Comparison of ENCODE assay signal across 9 cellular contexts in the genomic region with DNA sequence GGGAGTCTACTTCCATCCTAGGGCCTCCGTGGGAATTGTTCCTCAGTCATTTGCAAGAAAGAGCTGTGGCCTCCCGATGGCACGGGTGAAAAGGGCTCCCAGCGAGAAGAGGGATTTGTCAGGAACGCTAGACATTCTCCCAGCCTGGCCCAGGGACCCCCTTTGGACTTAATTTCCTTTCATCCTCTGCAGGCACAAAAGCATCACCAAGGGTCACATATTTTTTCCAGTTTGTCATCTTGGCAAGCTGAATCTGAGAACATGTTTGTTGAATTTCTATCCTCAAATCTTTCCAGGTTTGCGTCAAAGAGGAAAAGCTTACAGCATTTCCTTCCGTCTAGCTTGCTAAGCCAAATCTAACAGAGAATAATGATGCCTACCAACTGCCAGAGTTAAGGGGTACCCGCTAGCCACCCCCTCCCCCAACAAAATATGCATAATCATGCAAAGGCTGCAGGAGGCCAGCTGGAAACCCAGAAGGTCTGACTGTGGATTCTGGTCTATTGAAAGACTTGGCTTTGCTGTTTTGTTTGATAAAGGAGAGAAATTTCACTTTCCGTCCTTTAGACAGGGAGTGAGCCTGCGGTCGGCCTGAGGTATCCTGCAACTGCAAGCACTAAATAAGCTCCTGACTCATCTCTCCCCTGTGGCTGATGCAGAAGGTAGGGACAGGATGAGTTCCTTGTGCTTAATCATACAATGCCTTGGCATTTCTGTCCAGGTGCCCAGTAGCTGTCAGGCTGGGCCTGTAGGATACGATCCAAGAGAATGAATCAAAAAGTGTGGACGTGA. TPM values are rescaled to one million over a fixed set of nuclear protein-coding genes. Genes with fewer than 3 reads are reported as not detected.
DNase-seq lines count a peak whose midpoint lies in the region; ATAC-seq and TF ChIP-seq lines count a peak whose summit lies in the region.
"Had no signal": no experiment of that assay in that cellular context is flagged by ENCODE, and none has a peak within 500 bp of the region (broad histone marks: within the 10 kb centered on the region; RNA-seq: fewer than 3 reads in every experiment).

No MANE protein-coding gene starts in this region.

- peak in 1 of 2 donors; percentile 38 for TF ChIP-seq EP300 in tibial nerve (IDR thresholded peaks at IDR 0.05)

- H3K4me3 ChIP-seq in adrenal gland (no peak overlapping the region), rectal smooth muscle tissue (ENCODE audit: low read length) (no peak overlapping the region), tibial nerve (no peak overlapping the region)

- TF ChIP-seq CTCF in adrenal gland (IDR thresholded peaks at IDR 0.05), result no peak
- no peak for TF ChIP-seq CTCF in tibial nerve (IDR thresholded peaks at IDR 0.05)

- DNase-seq in ELR (ENCODE audit: low read depth) (peak; percentile 81), adrenal gland (peak in 4 of 7 donors; percentile 16 to 37 (median 34)), glomerular visceral epithelial cell (ENCODE audit: extremely low spot score) (peak; percentile 39), NCI-H2029 (lab: John Stamatoyannopoulos, UW) (no peak), HuH-7.5 (ENCODE audit: low spot score) (no peak), tibial nerve (ENCODE audit: low spot score in 2 of 2) (no peak)
- DNase-seq: activated CD4-positive, alpha-beta T cell treated with anti-CD3 and anti-CD28 coated beads for 48 hours had no signal

- H3K9ac ChIP-seq in rectal smooth muscle tissue (ENCODE audit: low read length), result no peak overlapping the region

- 50 to 65% (median 61%) methylated on average over 11 to 13 of the region's 13 CpGs for WGBS in adrenal gland, 4 donors
- WGBS in tibial nerve, 2 donors, result 41 to 44% methylated on average over 13 of the region's 13 CpGs

- H3K9me3 ChIP-seq in adrenal gland (replicated peaks in 1 of 3), result no peaks in the 10 kb centered on the region
- H3K9me3 ChIP-seq in tibial nerve, result no peaks in the 10 kb centered on the region

- H3K27me3 ChIP-seq in adrenal gland (no peaks in the 10 kb centered on the region), rectal smooth muscle tissue (ENCODE audit: control insufficient read depth, insufficient read depth, low read length) (no peaks in the 10 kb centered on the region), tibial nerve (no peaks in the 10 kb centered on the region)

- TF ChIP-seq POLR2A in adrenal gland (IDR thresholded peaks at IDR 0.05) (no peak), tibial nerve (IDR thresholded peaks at IDR 0.05) (no peak)

- H3K27ac ChIP-seq in adrenal gland (peak overlapping the region in 2 of 5 donors; percentile 33 to 71), rectal smooth muscle tissue (ENCODE audit: low read depth, low read length) (peak overlapping the region; percentile 29), tibial nerve (peak overlapping the region in 2 of 4 donors; percentile 67 to 69)

- no peak for ATAC-seq in GM18870 (IDR thresholded peaks at IDR 0.05; ENCODE audit: unreplicated experiment)

- intact Hi-C loops in adrenal gland (cut with DNase I), result loop anchor here in 1 of 2 donors (5.0 kb wide), 1 partner anchor 175 kb away; a partner anchor contains a TSS

- H3K4me1 ChIP-seq in adrenal gland (replicated peaks in 1 of 2) (peaks cover 0 to 5% of the 10 kb centered on the region in 2 donors), rectal smooth muscle tissue (ENCODE audit: control insufficient read depth, insufficient read depth, low read length) (peaks cover 12% of the 10 kb centered on the region), tibial nerve (peaks cover 0 to 51% (median 4%) of the 10 kb centered on the region in 4 donors)

- H3K36me3 ChIP-seq in adrenal gland (replicated peaks in 1 of 2), result no peaks in the 10 kb centered on the region
- H3K36me3 ChIP-seq in rectal smooth muscle tissue (ENCODE audit: control insufficient read depth, insufficient read depth, low read length), result peaks cover 3% of the 10 kb centered on the region
- peaks cover 0 to 24% (median 0%) of the 10 kb centered on the region in 3 donors for H3K36me3 ChIP-seq in tibial nerve

RNA-seq across cellular contexts. Expression of a gene that starts 23.1 kb away (rescaled TPM):
- total RNA-seq in adrenal gland (10 to 100 TPM in 7 of 8 donors, 1 to 10 TPM in 1; 4.9 to 23.6 (median 18.3) TPM), tibial nerve (10 to 100 TPM; 14.7 to 36.5 (median 31.8) TPM)
- 10 to 100 TPM; 17.9 to 87.5 (median 55.7) TPM for polyA plus RNA-seq in adrenal gland

RNA-seq across cellular contexts. Expression of a gene that starts 54.4 kb away (rescaled TPM):
- 1 to 10 TPM in 6 of 8 donors, under 1 TPM in 1, not detected in 1; 0.98 to 5.5 (median 1.7) TPM for total RNA-seq in adrenal gland
- polyA plus RNA-seq in adrenal gland, result 1 to 10 TPM; 2.0 to 3.6 (median 3.2) TPM
- 10 to 100 TPM; 13.7 to 47.6 (median 32.6) TPM for total RNA-seq in tibial nerve

Comparison
In these comparisons a context has a peak if more than half of its experiments do, and no peak if none do; other contexts are left out.
1. DNase-seq: peak in ELR (single experiment), adrenal gland (4 of 7) and glomerular visceral epithelial cell (single experiment); none in NCI-H2029 (single experiment), HuH-7.5 (single experiment) and tibial nerve (0 of 2).